8 cellular contexts compared by ENCODE assay signal in the genomic region with DNA sequence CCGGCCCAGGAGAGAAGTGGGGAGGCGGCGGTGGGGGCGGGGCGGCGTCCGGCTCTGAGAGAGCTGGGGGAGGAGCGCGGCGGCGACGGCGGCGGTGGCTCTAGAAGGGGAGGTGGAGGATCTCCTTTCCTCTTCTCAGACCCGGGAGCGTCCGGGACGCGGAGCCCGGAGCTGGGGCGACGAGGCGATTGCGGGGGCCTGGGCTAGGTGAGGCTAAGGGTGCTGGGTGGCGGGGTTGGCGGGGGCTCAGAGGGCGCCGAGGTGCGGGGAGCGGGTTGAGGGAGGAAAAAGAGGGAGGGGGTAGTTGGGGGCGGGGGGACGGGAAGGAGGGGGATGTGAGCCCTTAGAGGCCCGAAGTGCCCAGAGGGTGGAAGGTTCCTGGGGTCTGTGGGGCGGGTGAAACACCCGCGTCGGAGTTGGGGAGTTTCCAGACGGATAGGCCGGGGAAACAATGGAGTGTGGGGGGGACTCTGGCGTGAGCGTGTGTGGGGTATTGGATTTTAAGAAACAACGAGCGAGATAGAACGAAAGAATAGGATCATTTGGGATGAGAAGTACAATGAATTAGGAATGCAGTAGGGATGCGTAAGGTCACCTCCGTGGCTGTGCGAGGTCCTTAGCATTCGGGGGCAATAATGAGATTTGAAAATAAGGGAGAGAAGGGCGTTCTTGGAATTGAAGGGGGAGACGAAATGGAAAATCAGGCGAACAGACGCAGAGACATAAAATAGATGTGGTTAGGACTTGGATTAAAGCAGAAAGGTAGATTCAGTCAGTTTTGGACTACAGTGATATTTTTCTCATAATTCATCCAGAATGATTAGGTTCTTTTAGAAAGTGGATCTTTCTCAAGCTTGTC. TPM values are rescaled to one million over a fixed set of nuclear protein-coding genes. Genes with fewer than 3 reads are reported as not detected.
A peak's percentile ranks its signal among the peaks of the same experiment; 100 is the strongest.
DNase-seq lines count a peak whose midpoint lies in the region; ATAC-seq and TF ChIP-seq lines count a peak whose summit lies in the region.

A gene (plus strand): TSS at position 82 of the 859 bp plus-strand sequence. CDS start 93,551 bp downstream, outside the sequence.

- peaks cover 43% of the 10 kb centered on the region for H3K4me1 ChIP-seq in left ventricle myocardium inferior

- peaks cover under 1% of the 10 kb centered on the region for H3K36me3 Mint-ChIP-seq in activated naive CD8-positive, alpha-beta T cell

- H3K27ac ChIP-seq in KOPT-K1 (ENCODE audit: low read depth, low read length, poor library complexity, severe bottlenecking) (peak within 1 kb of the TSS; percentile 94), left ventricle myocardium inferior (replicated peaks) (peak within 1 kb of the TSS; percentile 97)

- DNase-seq in NCI-H1092 treated with DMSO at 0.1 percent for 48 hours (lab: John Stamatoyannopoulos, UW): peak; percentile 46
- no peak for DNase-seq in NCI-H1092 (lab: John Stamatoyannopoulos, UW)
- DNase-seq in left ventricle myocardium inferior: peak; percentile 96
- DNase-seq in renal cortical epithelial cell (ENCODE audit: low read depth): no peak
- DNase-seq in activated effector memory CD4-positive, alpha-beta T cell treated with anti-CD3 and anti-CD28 coated beads, Interleukin-2, amount 50 U/mL, for 16 hours: no peak

- peak within 1 kb of the TSS; percentile 87 for H3K4me3 Mint-ChIP-seq in activated naive CD8-positive, alpha-beta T cell

- H3K27ac Mint-ChIP-seq in activated naive CD8-positive, alpha-beta T cell: peak within 1 kb of the TSS; percentile 97

- H3K9me3 ChIP-seq in KOPT-K1 (ENCODE audit: insufficient read depth, low read length, poor library complexity, severe bottlenecking) (no peaks in the 10 kb centered on the region), left ventricle myocardium inferior (replicated peaks) (no peaks in the 10 kb centered on the region)

- no peaks in the 10 kb centered on the region for H3K27me3 Mint-ChIP-seq in activated naive CD8-positive, alpha-beta T cell

- peaks cover 27% of the 10 kb centered on the region for H3K4me1 Mint-ChIP-seq in activated naive CD8-positive, alpha-beta T cell (ENCODE audit: low read depth)

- intact Hi-C loops in left ventricle myocardium inferior (cut with micrococcal nuclease): no loop called here

- H3K9me3 Mint-ChIP-seq in activated naive CD8-positive, alpha-beta T cell (ENCODE audit: low read depth): no peaks in the 10 kb centered on the region

- H3K4me3 ChIP-seq in left ventricle myocardium inferior: peak within 1 kb of the TSS; percentile 81

- TF ChIP-seq CTCF in left ventricle myocardium inferior (IDR thresholded peaks at IDR 0.05; ENCODE audit: borderline replicate concordance): no peak

- ATAC-seq in HG02610 (IDR thresholded peaks at IDR 0.05; ENCODE audit: unreplicated experiment): no peak

- H3K27me3 ChIP-seq in left ventricle myocardium inferior (ENCODE audit: low read depth): no peaks in the 10 kb centered on the region

- H3K36me3 ChIP-seq in KOPT-K1 (ENCODE audit: insufficient read depth, low read length) (peaks cover 8% of the 10 kb centered on the region; the same call in 1 of the 2 replicates), left ventricle myocardium inferior (no peaks in the 10 kb centered on the region)

RNA-seq across cellular contexts. Expression of the gene that starts here (rescaled TPM):
- total RNA-seq in left ventricle myocardium inferior: 5.9 TPM
- 22.1 and 42.4 TPM in 2 replicates for total RNA-seq in renal cortical epithelial cell

Comparison
In these comparisons a context has a peak if more than half of its experiments do, and no peak if none do; other contexts are left out.
1. DNase-seq: peak in NCI-H1092 treated with DMSO at 0.1 percent for 48 hours (single experiment) and left ventricle myocardium inferior (single experiment); none in NCI-H1092 (single experiment), renal cortical epithelial cell (single experiment) and activated effector memory CD4-positive, alpha-beta T cell treated with anti-CD3 and anti-CD28 coated beads, Interleukin-2, amount 50 U/mL, for 16 hours (single experiment).